In genomic region chr19:29943615-29944014, GRCh38 we compare ENCODE assay signal across 9 cellular contexts. TPM values are rescaled to one million over a fixed set of nuclear protein-coding genes. Genes with fewer than 3 reads are reported as not detected.
DNase-seq lines count a peak whose midpoint lies in the region; ATAC-seq, FAIRE-seq and TF ChIP-seq lines count a peak whose summit lies in the region.
"Had no signal": no experiment of that assay in that cellular context is flagged by ENCODE, and none has a peak within 500 bp of the region (broad histone marks: within the 10 kb centered on the region; RNA-seq: fewer than 3 reads in every experiment).

No MANE protein-coding gene starts in this region.

- H2BK120ac ChIP-seq in IMR-90 (ENCODE audit: low read depth, low read length), result no peak overlapping the region

- TF ChIP-seq EP300 in GM12878 (IDR thresholded peaks at IDR 0.05; ENCODE audit: borderline replicate concordance in 1 of 2, control insufficient read depth in 1 of 2, low read depth in 2 of 2, low read length in 2 of 2) (no peak), transverse colon (IDR thresholded peaks at IDR 0.05; ENCODE audit: low read depth) (no peak)

- DNase-seq in BE2C (no peak), IMR-90 (no peak), GM12878 (ENCODE audit: low read depth, low spot score) (no peak), DMS79 (lab: John Stamatoyannopoulos, UW) (no peak), NCI-H2107 treated with DMSO at 0.1 percent for 48 hours (lab: John Stamatoyannopoulos, UW; ENCODE audit: unreplicated experiment) (no peak), transverse colon (no peak)
- DNase-seq: cortex of kidney had no signal

- no peak overlapping the region for H2AK9ac ChIP-seq in IMR-90 (replicated peaks; ENCODE audit: low read depth, low read length, poor library complexity)

- peaks cover 11 to 40% of the 10 kb centered on the region in 2 experiments; a peak in 3 of 4 replicates for H3K79me1 ChIP-seq in IMR-90 (ENCODE audit: low read depth in 1 of 2, low read length in 2 of 2)

- dilution Hi-C loops in IMR-90 (cut with HindIII; ENCODE audit: low sequenced_read_pairs, unreplicated experiment), result no loop called here

- TF ChIP-seq POLR2A in IMR-90 (IDR thresholded peaks at IDR 0.05; ENCODE audit: low read depth, low read length) (no peak), GM12878 (IDR thresholded peaks at IDR 0.05; ENCODE audit: low read depth, low read length) (no peak), transverse colon (IDR thresholded peaks at IDR 0.05) (no peak)

- H3K79me2 ChIP-seq in GM12878 (ENCODE audit: control insufficient read depth, insufficient read depth, low read length), result peaks cover 60% of the 10 kb centered on the region

- 84% methylated on average over 5 of the region's 8 CpGs; no CpG with 5 or more reads in 1 of the 2 experiments for WGBS in IMR-90 (ENCODE audit: extremely low coverage in 2 of 2, insufficient read length in 1 of 2), 2 experiments
- WGBS in GM12878 (ENCODE audit: insufficient coverage, insufficient replicate concordance, low lambda C conversion rate, missing lambda C conversion rate), result 71% methylated on average over 8 of the region's 8 CpGs
- 73 to 79% methylated on average over 7 to 8 of the region's 8 CpGs for WGBS in transverse colon (ENCODE audit: low coverage in 1 of 2), 2 donors

- no peak overlapping the region for H3K14ac ChIP-seq in IMR-90 (replicated peaks; ENCODE audit: low read depth, low read length)

- no peak for FAIRE-seq in GM12878 (lab: Jason Lieb, UNC)

- H3K27me3 ChIP-seq in BE2C (no peaks in the 10 kb centered on the region), IMR-90 (ENCODE audit: control insufficient read depth, insufficient read depth, low read length) (no peaks in the 10 kb centered on the region), GM12878 (replicated peaks in 1 of 2; ENCODE audit: control insufficient read depth in 2 of 2, insufficient read depth in 2 of 2, low read length in 1 of 2) (no peaks in the 10 kb centered on the region), muscle layer of duodenum (ENCODE audit: low read depth, low read length) (no peaks in the 10 kb centered on the region), transverse colon (no peaks in the 10 kb centered on the region)

- H3K9ac ChIP-seq in IMR-90 (ENCODE audit: low read depth, low read length) (no peak overlapping the region), GM12878 (ENCODE audit: control insufficient read depth, insufficient read depth, low read length) (peak overlapping the region; percentile 92)

- H4K20me1 ChIP-seq in IMR-90 (ENCODE audit: insufficient read depth, low read length), result peaks cover 37% of the 10 kb centered on the region
- H4K20me1 ChIP-seq in GM12878 (ENCODE audit: control insufficient read depth, insufficient read depth), result no peaks in the 10 kb centered on the region

- no peak for TF ChIP-seq RAD21 in IMR-90 (IDR thresholded peaks at IDR 0.05; ENCODE audit: low read length)
- no peak for TF ChIP-seq RAD21 in GM12878 (IDR thresholded peaks at IDR 0.05; ENCODE audit: insufficient read depth, low read depth, low read length)

- POLR2A ChIA-PET in IMR-90 (lab: Charles Lee; ENCODE audit: unreplicated experiment), result no interaction called here
- POLR2A ChIA-PET in GM12878 (lab: Charles Lee), result no interaction called here

- H3K4me1 ChIP-seq in BE2C, result peaks cover 5% of the 10 kb centered on the region; the same call in 1 of the 2 replicates
- H3K4me1 ChIP-seq in IMR-90 (ENCODE audit: control insufficient read depth, insufficient read depth, low read length), result peaks cover 8% of the 10 kb centered on the region
- H3K4me1 ChIP-seq in GM12878 (ENCODE audit: control insufficient read depth, insufficient read depth, low read length), result peaks cover 3% of the 10 kb centered on the region; the same call in 1 of the 2 replicates
- peaks cover 0 to 14% of the 10 kb centered on the region in 2 donors for H3K4me1 ChIP-seq in muscle layer of duodenum (ENCODE audit: control insufficient read depth in 1 of 2, insufficient read depth in 2 of 2, low read length in 2 of 2)
- peaks cover 0 to 51% (median 24%) of the 10 kb centered on the region in 4 donors for H3K4me1 ChIP-seq in transverse colon

- H3K27ac ChIP-seq in IMR-90 (ENCODE audit: insufficient read depth, low read length) (no peak overlapping the region), GM12878 (ENCODE audit: control insufficient read depth, insufficient read depth) (peak overlapping the region; percentile 84; the same call in 1 of the 2 replicates), muscle layer of duodenum (ENCODE audit: low read length) (peak overlapping the region; percentile 71), transverse colon (peak overlapping the region in 2 of 4 donors; percentile 86 to 90)

- H2AK5ac ChIP-seq in IMR-90 (ENCODE audit: low read depth, low read length), result no peak overlapping the region

- intact Hi-C loops in IMR-90 (cut with micrococcal nuclease), result loop anchor here (10.0 kb wide), 1 partner anchor 281 kb away; no protein-coding TSS in a partner anchor
- intact Hi-C loops in GM12878 (cut with micrococcal nuclease; ENCODE audit: unreplicated experiment), result loop anchor here (5.0 kb wide), 1 partner anchor 89 kb away; no protein-coding TSS in a partner anchor
- intact Hi-C loops in transverse colon (cut with DNase I; ENCODE audit: low total_unique reads), result no loop called here

- H4K5ac ChIP-seq in IMR-90 (ENCODE audit: low read depth, low read length), result no peak overlapping the region

- no peak overlapping the region for H4K8ac ChIP-seq in IMR-90 (ENCODE audit: low read depth in 2 of 2, low read length in 2 of 2)

- TSS peak; percentile 29 for BruUV-seq in IMR-90 (replicated peaks; lab: Mats Ljungman, UMichigan)
- TSS peak; percentile 72 for BruUV-seq in GM12878 (replicated peaks; lab: Mats Ljungman, UMichigan)

- in situ Hi-C loops in IMR-90 (cut with MboI; ENCODE audit: low sequenced_read_pairs) (no loop called here), GM12878 (cut with MboI) (no loop called here), transverse colon (cut with MboI; ENCODE audit: low pct_ligation_motif_present in 1 of 4, low pct_unique_long_range_greater_than_20kb in 1 of 4, low sequenced_read_pairs in 3 of 4) (no loop called here)

- no peak overlapping the region for H2BK20ac ChIP-seq in IMR-90 (ENCODE audit: low read depth, low read length)

- TF ChIP-seq CTCF in BE2C (IDR thresholded peaks at IDR 0.05; ENCODE audit: low read depth, low read length) (no peak), IMR-90 (conservative IDR thresholded peaks at IDR 0.05; ENCODE audit: low read depth, low read length) (no peak), GM12878 (IDR thresholded peaks at IDR 0.05 in 2 of 3, conservative IDR thresholded peaks at IDR 0.05 in 1 of 3; ENCODE audit: control insufficient read depth in 2 of 3, extremely low read depth in 1 of 3, insufficient read depth in 1 of 3, low read depth in 3 of 3, low read length in 3 of 3) (no peak), transverse colon (IDR thresholded peaks at IDR 0.05) (no peak)

- H3K4me2 ChIP-seq in IMR-90 (ENCODE audit: low read depth, low read length), result peak overlapping the region; percentile 77
- H3K4me2 ChIP-seq in GM12878 (ENCODE audit: control insufficient read depth, insufficient read depth), result peak overlapping the region; percentile 72

- no peak overlapping the region for H3K23ac ChIP-seq in IMR-90 (ENCODE audit: low read depth, low read length)

- no peak for ATAC-seq in IMR-90 (ENCODE audit: low read depth)
- no peak for ATAC-seq in GM12878
- no peak for ATAC-seq in GM19023 (IDR thresholded peaks at IDR 0.05; ENCODE audit: unreplicated experiment)

- H3K36me3 ChIP-seq in BE2C (no peaks in the 10 kb centered on the region; the same call in 1 of the 2 replicates), IMR-90 (ENCODE audit: control insufficient read depth, insufficient read depth, low read length) (no peaks in the 10 kb centered on the region), GM12878 (ENCODE audit: control insufficient read depth in 2 of 2, insufficient read depth in 2 of 2, low read length in 1 of 2) (no peaks in the 10 kb centered on the region), muscle layer of duodenum (ENCODE audit: control insufficient read depth in 1 of 2, insufficient read depth in 2 of 2, low read length in 2 of 2) (no peaks in the 10 kb centered on the region), transverse colon (no peaks in the 10 kb centered on the region)

- no peak overlapping the region for H3K56ac ChIP-seq in IMR-90 (ENCODE audit: extremely low read depth, insufficient read depth, low read length)

- no peak overlapping the region for H3K18ac ChIP-seq in IMR-90 (ENCODE audit: low read depth, low read length)

- H3K4me3 ChIP-seq in BE2C (ENCODE audit: low read depth, low read length), result peak overlapping the region; percentile 83
- H3K4me3 ChIP-seq in IMR-90 (ENCODE audit: insufficient read depth, low read depth, low read length), result no peak overlapping the region
- H3K4me3 ChIP-seq in GM12878, result peak overlapping the region; percentile 97
- H3K4me3 ChIP-seq in muscle layer of duodenum (ENCODE audit: low read depth in 1 of 2, low read length in 2 of 2), result peak overlapping the region; percentile 88 to 91
- peak overlapping the region in 2 of 4 donors; percentile 77 to 93 for H3K4me3 ChIP-seq in transverse colon

- RAD21 ChIA-PET in GM12878 (lab: Charles Lee; ENCODE audit: unreplicated experiment), result no interaction called here

- H2BK5ac ChIP-seq in IMR-90 (ENCODE audit: low read depth, low read length, poor library complexity, severe bottlenecking), result no peak overlapping the region

- H2BK15ac ChIP-seq in IMR-90 (ENCODE audit: low read depth, low read length), result no peak overlapping the region

- H3K4ac ChIP-seq in IMR-90 (ENCODE audit: low read depth, low read length), result no peak overlapping the region

- CTCF ChIA-PET in IMR-90 (lab: Yijun Ruan, JAX), result no interaction called here
- CTCF ChIA-PET in GM12878 (lab: Yijun Ruan, JAX), result interaction anchor here (0.5 to 3.9 kb wide), 4 partner anchors 23 to 92 kb away, joined by 3 to 35 read pairs (median 4); no protein-coding TSS in a partner anchor

- SMC1A ChIA-PET in GM12878 (lab: Charles Lee; ENCODE audit: uncharacterized antibody, unreplicated experiment), result interaction anchor here (1.0 to 4.3 kb wide), 4 partner anchors 15 to 24 kb away, joined by 3 to 23 read pairs (median 14); no protein-coding TSS in a partner anchor

- peaks cover 7% of the 10 kb centered on the region; the same call in 1 of the 2 replicates for H3K9me1 ChIP-seq in IMR-90 (ENCODE audit: insufficient read depth, low read length)

- H2AFZ ChIP-seq in IMR-90 (replicated peaks; ENCODE audit: low read length, poor library complexity) (no peak overlapping the region), GM12878 (ENCODE audit: control insufficient read depth, low read depth, low read length) (no peak overlapping the region)

- no peaks in the 10 kb centered on the region for H3K9me3 ChIP-seq in BE2C
- no peaks in the 10 kb centered on the region for H3K9me3 ChIP-seq in IMR-90 (ENCODE audit: control insufficient read depth, insufficient read depth, low read length)
- peaks cover 3% of the 10 kb centered on the region; the same call in 2 of the 3 replicates for H3K9me3 ChIP-seq in GM12878 (replicated peaks; ENCODE audit: control insufficient read depth, insufficient read depth, low read length)
- H3K9me3 ChIP-seq in muscle layer of duodenum (ENCODE audit: control insufficient read depth in 1 of 2, low read length in 2 of 2), result no peaks in the 10 kb centered on the region
- no peaks in the 10 kb centered on the region for H3K9me3 ChIP-seq in transverse colon

- H4K91ac ChIP-seq in IMR-90 (ENCODE audit: insufficient read depth, low read depth, low read length), result no peak overlapping the region

RNA-seq across cellular contexts. Expression of gene URI1, which starts 1.6 kb away (rescaled TPM):
- polyA plus RNA-seq in BE2C (2012; ENCODE audit: insufficient read depth, insufficient read length, low read depth), result 78.3 TPM
- total RNA-seq in IMR-90 (2012; rRNA removed) (43.2 and 95.8 TPM in 2 replicates), GM12878 (2014; rRNA removed) (45.0 and 53.7 TPM in 2 replicates), GM12878 (2014; rRNA removed; fragmentation: Illumina TruSeq; extraction: Trizol) (71.5 and 72.2 TPM in 2 replicates), GM12878 (2021) (59.3 and 63.8 TPM in 2 replicates), transverse colon (100 to 1,000 TPM in 1 of 4 donors, 10 to 100 TPM in 3; 28.1 to 146 (median 48.0) TPM)
- polyA plus RNA-seq in IMR-90 (2012; rRNA removed) (39.0 and 45.3 TPM in 2 replicates), GM12878 (2011; rRNA removed) (94.2 and 131 TPM in 2 replicates), GM12878 (2014; fragmentation: Illumina TruSeq; extraction: Trizol) (72.5 and 91.8 TPM in 2 replicates), GM12878 (2014; fragmentation: Nextera tagmentation; extraction: Ambion mirVana) (10 to 100 TPM; 19.6 to 30.4 TPM), GM12878 (2014; rRNA removed) (48.1 and 50.8 TPM in 2 replicates), GM12878 (2016; fragmentation: Nextera tagmentation; extraction: Ambion mirVana) (10 to 100 TPM; 15.2 to 16.8 TPM)
- polyA plus RNA-seq in IMR-90 (2012; cell fraction: cytosol; rRNA removed), result 4.1 and 11.6 TPM in 2 replicates
- 2.4 and 34.6 TPM in 2 replicates for polyA plus RNA-seq in IMR-90 (2012; cell fraction: nucleus; rRNA removed; ENCODE audit: low replicate concordance)
- total RNA-seq in GM12878 (2013; cell fraction: nucleolus; rRNA removed), result 108 and 110 TPM in 2 replicates
- 33.4 TPM for polyA plus RNA-seq in GM12878 (2011; ENCODE audit: low read depth)
- polyA plus RNA-seq in GM12878 (2011; cell fraction: cytosol; rRNA removed), result 28.8 and 31.4 TPM in 2 replicates
- 53.1 and 54.4 TPM in 2 replicates for polyA plus RNA-seq in GM12878 (2011; cell fraction: nucleus; rRNA removed)
- polyA plus RNA-seq in GM12878 (2012), result 44.6 and 52.6 TPM in 2 replicates
- polyA minus RNA-seq in GM12878 (2011; rRNA and poly(A)+ RNA removed), result 58.7 and 178 TPM in 2 replicates
- 24.7 and 27.6 TPM in 2 replicates for polyA minus RNA-seq in GM12878 (2011; cell fraction: cytosol; rRNA and poly(A)+ RNA removed)
- polyA minus RNA-seq in GM12878 (2011; cell fraction: nucleus; rRNA and poly(A)+ RNA removed), result 45.5 and 76.9 TPM in 2 replicates
